Comparison of ENCODE assay signal across 31 cellular contexts in genomic region chr16:2866422-2866821, GRCh38. TPM values are rescaled to one million over a fixed set of nuclear protein-coding genes. Genes with fewer than 3 reads are reported as not detected.
A peak's percentile ranks its signal among the peaks of the same experiment; 100 is the strongest.
DNase-seq lines count a peak whose midpoint lies in the region; ATAC-seq and TF ChIP-seq lines count a peak whose summit lies in the region.
"Had no signal": no experiment of that assay in that cellular context is flagged by ENCODE, and none has a peak within 500 bp of the region (broad histone marks: within the 10 kb centered on the region; RNA-seq: fewer than 3 reads in every experiment).

No MANE protein-coding gene starts in this region.

- H3K27me3 Mint-ChIP-seq in T-cell: peaks cover 4% of the 10 kb centered on the region in 2 donors
- H3K27me3 Mint-ChIP-seq in naive thymus-derived CD8-positive, alpha-beta T cell: peaks cover 0 to 4% (median 2%) of the 10 kb centered on the region in 5 donors
- H3K27me3 Mint-ChIP-seq in type B pancreatic cell: peaks cover 43% of the 10 kb centered on the region

- no peaks in the 10 kb centered on the region for H3K36me3 ChIP-seq in A673 (ENCODE audit: insufficient read depth, low read length, poor library complexity, severe bottlenecking)
- H3K36me3 ChIP-seq: adrenal gland, left lung, upper lobe of left lung had no signal

- ATAC-seq in right cardiac atrium (no peak), T-cell (replicated peaks in 1 of 4) (no peak), GM21529 (IDR thresholded peaks at IDR 0.05; ENCODE audit: unreplicated experiment) (no peak)
- ATAC-seq in naive thymus-derived CD8-positive, alpha-beta T cell: peak in 1 of 2 donors; percentile 21
- ATAC-seq: body of pancreas, esophagus mucosa, left lung, psoas muscle had no signal

- POLR2A ChIA-PET in T-cell (lab: Charles Lee): no interaction called here
- POLR2A ChIA-PET in naive thymus-derived CD8-positive, alpha-beta T cell (lab: Charles Lee): interaction anchor here (1.9 kb wide), 1 partner anchor 17 kb away, joined by 5 read pairs; the partner anchor contains the start of gene FLYWCH2
- POLR2A ChIA-PET in A673 (lab: Charles Lee; ENCODE audit: low non-redundant PET): no interaction called here

- H3K9me3 Mint-ChIP-seq in T-cell (no peaks in the 10 kb centered on the region), type B pancreatic cell (peaks cover under 1% of the 10 kb centered on the region)
- H3K9me3 Mint-ChIP-seq in naive thymus-derived CD8-positive, alpha-beta T cell: no peaks in the 10 kb centered on the region
- H3K9me3 Mint-ChIP-seq: IgD-negative memory B cell had no signal

- H3K4me3 Mint-ChIP-seq in T-cell (peak overlapping the region in 1 of 3 donors; percentile 3), type B pancreatic cell (peak overlapping the region; percentile 15)
- H3K4me3 Mint-ChIP-seq in naive thymus-derived CD8-positive, alpha-beta T cell: peak overlapping the region in 8 of 10 donors; percentile 16 to 74 (median 52)

- CTCF ChIA-PET in T-cell (lab: Charles Lee): interaction anchor here in 1 of 2 donors (0.6 to 1.0 kb wide), 2 partner anchors 28 to 1161 kb away, joined by 4 read pairs; no protein-coding TSS in a partner anchor
- CTCF ChIA-PET in A673 (lab: Charles Lee): no interaction called here

- peak overlapping the region; percentile 4 to 23 for H3K27ac Mint-ChIP-seq in T-cell
- peak overlapping the region in 6 of 10 donors; percentile 8 to 76 (median 60) for H3K27ac Mint-ChIP-seq in naive thymus-derived CD8-positive, alpha-beta T cell
- no peak overlapping the region for H3K27ac Mint-ChIP-seq in type B pancreatic cell
- H3K27ac Mint-ChIP-seq: IgD-negative memory B cell had no signal

- H3K4me1 ChIP-seq in right cardiac atrium (ENCODE audit: control insufficient read depth, insufficient read depth, low read length) (no peaks in the 10 kb centered on the region), A673 (ENCODE audit: insufficient read depth, low read length, poor library complexity, severe bottlenecking) (no peaks in the 10 kb centered on the region)
- H3K4me1 ChIP-seq: psoas muscle had no signal

- H3K9me3 ChIP-seq in right cardiac atrium (ENCODE audit: control insufficient read depth, low read length) (no peaks in the 10 kb centered on the region), A673 (ENCODE audit: low read depth, low read length, poor library complexity, severe bottlenecking) (no peaks in the 10 kb centered on the region)
- H3K9me3 ChIP-seq: adrenal gland, body of pancreas, left lung, psoas muscle, upper lobe of left lung had no signal

- WGBS in right cardiac atrium: 52% methylated on average over 4 of the region's 4 CpGs

- DNase-seq in cardiac septum (ENCODE audit: low spot score) (peak; percentile 17), right cardiac atrium (no peak), T-cell (no peak), type B pancreatic cell (ENCODE audit: extremely low spot score, unreplicated experiment) (no peak), A673 (ENCODE audit: low spot score) (no peak)
- DNase-seq in naive thymus-derived CD8-positive, alpha-beta T cell: no peak
- DNase-seq: activated CD4-positive, alpha-beta T cell treated with anti-CD3 and anti-CD28 coated beads, Interleukin-2, amount 50 U/mL, for 48 hours; activated CD8-positive, alpha-beta memory T cell treated with anti-CD3 and anti-CD28 coated beads, Interleukin-2, amount 50 U/mL, for 4 hours; activated gamma-delta T cell; adrenal gland; body of pancreas; C1 segment of cervical spinal cord; Calu3; islet precursor cell; left lung; mesendoderm; NCI-H1048; NCI-H1694; NCI-H446; NCI-H774; nucleus accumbens; SIG-M5; stimulated activated CD4-positive, alpha-beta T cell treated with anti-CD3 and anti-CD28 coated beads, Interleukin-4, amount 100 ng/mL, for 24 hours; upper lobe of left lung had no signal

- H3K36me3 Mint-ChIP-seq in T-cell (no peaks in the 10 kb centered on the region), type B pancreatic cell (no peaks in the 10 kb centered on the region)
- no peaks in the 10 kb centered on the region for H3K36me3 Mint-ChIP-seq in naive thymus-derived CD8-positive, alpha-beta T cell
- H3K36me3 Mint-ChIP-seq: IgD-negative memory B cell had no signal

- intact Hi-C loops in cardiac septum (cut with DNase I) (loop anchor here (5.0 to 10.0 kb wide), 3 partner anchors 46 to 142 kb away; partner anchors contain the start of genes ELOB, FLYWCH1 and PRSS27), right cardiac atrium (cut with DNase I) (loop anchor here in 2 of 4 donors (5.0 kb wide), 2 partner anchors 46 to 51 kb away; partner anchors contain the start of gene FLYWCH1 (in 1 of the 2)), A673 (cut with micrococcal nuclease; ENCODE audit: unreplicated experiment) (no loop called here)

- H3K4me1 Mint-ChIP-seq in T-cell (peaks cover 0 to 26% (median 13%) of the 10 kb centered on the region in 3 donors), type B pancreatic cell (ENCODE audit: unreplicated experiment) (no peaks in the 10 kb centered on the region)
- peaks cover 6 to 26% (median 19%) of the 10 kb centered on the region in 4 donors for H3K4me1 Mint-ChIP-seq in naive thymus-derived CD8-positive, alpha-beta T cell

- BruUV-seq in A673 (replicated peaks; lab: Mats Ljungman, UMichigan): no TSS peak

- TF ChIP-seq CTCF in type B pancreatic cell (conservative IDR thresholded peaks at IDR 0.05) (no peak), A673 (conservative IDR thresholded peaks at IDR 0.05; ENCODE audit: low read depth, low read length) (no peak)

- H3K27me3 ChIP-seq in right cardiac atrium (ENCODE audit: control insufficient read depth, insufficient read depth) (no peaks in the 10 kb centered on the region), A673 (replicated peaks; ENCODE audit: insufficient read depth, low read depth, low read length, poor library complexity) (peaks cover 16% of the 10 kb centered on the region)
- H3K27me3 ChIP-seq: adrenal gland, body of pancreas, upper lobe of left lung had no signal

- H3K27ac ChIP-seq in right cardiac atrium (ENCODE audit: low read length): no peak overlapping the region
- H3K27ac ChIP-seq in A673 (ENCODE audit: low read depth, low read length, poor library complexity, severe bottlenecking): no peak overlapping the region
- H3K27ac ChIP-seq: adrenal gland, body of pancreas, left lung, psoas muscle, upper lobe of left lung had no signal

- H3K4me3 ChIP-seq in right cardiac atrium (ENCODE audit: low read length) (no peak overlapping the region), A673 (ENCODE audit: low read depth, low read length, poor library complexity, severe bottlenecking) (no peak overlapping the region)
- H3K4me3 ChIP-seq: adrenal gland, body of pancreas, left lung, psoas muscle, upper lobe of left lung had no signal

RNA-seq across cellular contexts. Expression of gene PRSS22, which starts 8.5 kb away (rescaled TPM):
- total RNA-seq in cardiac septum (not detected), right cardiac atrium (not detected), T-cell (1 to 10 TPM in 3 of 5 donors, under 1 TPM in 1, not detected in 1; 0.56 to 2.6 (median 1.4) TPM), type B pancreatic cell (ENCODE audit: low replicate concordance) (42.5 and 56.8 TPM in 2 replicates), A673 (2021) (not detected in 2 replicates)
- polyA plus RNA-seq in right cardiac atrium: not detected
- total RNA-seq in naive thymus-derived CD8-positive, alpha-beta T cell: not detected
- polyA plus RNA-seq in naive thymus-derived CD8-positive, alpha-beta T cell: not detected
- total RNA-seq: cerebellum, dermis microvascular lymphatic vessel endothelial cell, fibroblast of villous mesenchyme had no signal
- polyA plus RNA-seq: IgD-negative memory B cell had no signal

RNA-seq across cellular contexts. Expression of gene FLYWCH2, which starts 16.6 kb away (rescaled TPM):
- total RNA-seq in cardiac septum (20.8 TPM), right cardiac atrium (10 to 100 TPM; 26.6 to 37.2 (median 29.1) TPM), T-cell (10 to 100 TPM; 12.1 to 31.4 (median 25.6) TPM), type B pancreatic cell (ENCODE audit: low replicate concordance) (43.1 and 45.9 TPM in 2 replicates), A673 (2021) (23.9 and 28.5 TPM in 2 replicates)
- polyA plus RNA-seq in right cardiac atrium: 44.3 TPM
- total RNA-seq in naive thymus-derived CD8-positive, alpha-beta T cell: 10 to 100 TPM; 22.2 to 26.0 TPM
- 10 to 100 TPM; 18.0 to 28.8 (median 26.5) TPM for polyA plus RNA-seq in naive thymus-derived CD8-positive, alpha-beta T cell

RNA-seq across cellular contexts. Expression of gene ZG16B, which starts 36.3 kb away (rescaled TPM):
- total RNA-seq in cardiac septum: not detected
- total RNA-seq in right cardiac atrium: under 1 TPM in 3 of 4 donors, not detected in 1; 0.35 to 0.64 (median 0.51) TPM
- polyA plus RNA-seq in right cardiac atrium: not detected
- total RNA-seq in T-cell: under 1 TPM in 1 of 5 donors, not detected in 4; 0.43 TPM
- total RNA-seq in naive thymus-derived CD8-positive, alpha-beta T cell: not detected
- polyA plus RNA-seq in naive thymus-derived CD8-positive, alpha-beta T cell: not detected
- 1.5 and 1.7 TPM in 2 replicates for total RNA-seq in type B pancreatic cell (ENCODE audit: low replicate concordance)
- not detected in 2 replicates for total RNA-seq in A673 (2021)
- total RNA-seq: body of pancreas, cerebellum, psoas muscle had no signal
- polyA plus RNA-seq: IgD-negative memory B cell had no signal

RNA-seq across cellular contexts. Expression of gene FLYWCH1, which starts 45.3 kb away (rescaled TPM):
- total RNA-seq in cardiac septum (43.5 TPM), right cardiac atrium (10 to 100 TPM; 35.8 to 43.9 (median 36.4) TPM), T-cell (100 to 1,000 TPM in 3 of 5 donors, 10 to 100 TPM in 2; 83.0 to 144 (median 106) TPM), type B pancreatic cell (ENCODE audit: low replicate concordance) (17.8 and 28.6 TPM in 2 replicates), A673 (2021) (46.8 and 47.0 TPM in 2 replicates)
- polyA plus RNA-seq in right cardiac atrium: 28.9 TPM
- 100 to 1,000 TPM; 109 to 113 TPM for total RNA-seq in naive thymus-derived CD8-positive, alpha-beta T cell
- polyA plus RNA-seq in naive thymus-derived CD8-positive, alpha-beta T cell: 10 to 100 TPM in 2 of 3 donors, 1 to 10 TPM in 1; 5.9 to 18.4 (median 13.5) TPM

RNA-seq across cellular contexts. Expression of gene PRSS21, which starts 49.4 kb away (rescaled TPM):
- total RNA-seq in cardiac septum (not detected), right cardiac atrium (not detected), T-cell (1 to 10 TPM in 4 of 5 donors, under 1 TPM in 1; 0.90 to 8.3 (median 3.3) TPM), type B pancreatic cell (ENCODE audit: low replicate concordance) (not detected in 2 replicates), A673 (2021) (not detected in 2 replicates)
- not detected for polyA plus RNA-seq in right cardiac atrium
- 1 to 10 TPM; 2.0 to 2.9 TPM for total RNA-seq in naive thymus-derived CD8-positive, alpha-beta T cell
- polyA plus RNA-seq in naive thymus-derived CD8-positive, alpha-beta T cell: 10 to 100 TPM in 1 of 3 donors, 1 to 10 TPM in 2; 1.5 to 14.7 (median 3.2) TPM
- total RNA-seq: Calu3, cerebellum, psoas muscle had no signal

Comparison
In these comparisons a context has a peak if more than half of its experiments do, and no peak if none do; other contexts are left out.
1. RNA of gene PRSS22, which starts 8.5 kb away (total RNA-seq): 42.5 to 56.8 TPM in type B pancreatic cell; 0.56 to 2.6 TPM in T-cell, not detected in right cardiac atrium, not detected in cardiac septum (single experiment), not detected in naive thymus-derived CD8-positive, alpha-beta T cell and not detected in A673; every median in the first group is over 10 times any median in the second.